12 cellular contexts compared by ENCODE assay signal in the genomic region with DNA sequence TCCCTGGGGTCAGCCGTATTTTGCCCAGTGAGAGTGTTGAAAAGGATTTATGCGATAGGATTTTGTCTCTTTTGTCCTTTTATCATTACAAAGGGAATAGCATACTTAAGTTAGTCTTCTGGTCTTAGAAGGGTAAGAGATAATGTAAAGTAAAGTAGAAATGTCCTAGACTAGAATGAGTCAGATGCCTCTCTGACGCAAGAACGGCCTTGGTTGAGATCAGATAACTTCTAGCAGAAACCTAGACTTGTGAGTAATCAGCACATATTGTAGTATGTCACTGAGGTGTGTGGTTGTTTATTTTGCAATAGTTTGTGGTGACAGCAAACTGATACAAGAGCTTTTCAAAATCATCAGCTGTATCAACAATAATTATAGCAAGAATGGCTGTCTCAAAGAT.
A peak's percentile ranks its signal among the peaks of the same experiment; 100 is the strongest.
DNase-seq lines count a peak whose midpoint lies in the region; ATAC-seq, FAIRE-seq and TF ChIP-seq lines count a peak whose summit lies in the region.
"Had no signal": no experiment of that assay in that cellular context is flagged by ENCODE, and none has a peak within 500 bp of the region (broad histone marks: within the 10 kb centered on the region; RNA-seq: fewer than 3 reads in every experiment).

No MANE protein-coding gene starts in this region.

- no peak overlapping the region for H3K27ac ChIP-seq in mammary epithelial cell (ENCODE audit: insufficient read depth, low read depth, low read length)
- no peak overlapping the region for H3K27ac ChIP-seq in esophagus muscularis mucosa (replicated peaks in 1 of 4)
- H3K27ac ChIP-seq in vagina: no peak overlapping the region
- H3K27ac ChIP-seq: parathyroid adenoma had no signal

- TF ChIP-seq CTCF in mammary epithelial cell (conservative IDR thresholded peaks at IDR 0.05 in 1 of 2, IDR thresholded peaks at IDR 0.05 in 1 of 2; ENCODE audit: extremely low read depth in 1 of 2, insufficient read depth in 1 of 2, low read depth in 1 of 2, low read length in 2 of 2): no peak
- TF ChIP-seq CTCF in esophagus muscularis mucosa (IDR thresholded peaks at IDR 0.05): no peak
- no peak for TF ChIP-seq CTCF in vagina (IDR thresholded peaks at IDR 0.05)

- no peaks in the 10 kb centered on the region for H3K4me1 ChIP-seq in mammary epithelial cell (ENCODE audit: insufficient read depth, low read length)
- H3K4me1 ChIP-seq in esophagus muscularis mucosa: no peaks in the 10 kb centered on the region
- no peaks in the 10 kb centered on the region for H3K4me1 ChIP-seq in vagina
- H3K4me1 ChIP-seq: parathyroid adenoma had no signal

- no TSS peak for BruUV-seq in mammary epithelial cell (replicated peaks; lab: Mats Ljungman, UMichigan)

- FAIRE-seq in GM12892 (lab: Jason Lieb, UNC): no peak

- H3K27me3 ChIP-seq in mammary epithelial cell (ENCODE audit: insufficient read depth, low read length): no peaks in the 10 kb centered on the region
- no peaks in the 10 kb centered on the region for H3K27me3 ChIP-seq in esophagus muscularis mucosa
- no peaks in the 10 kb centered on the region for H3K27me3 ChIP-seq in vagina

- no peaks in the 10 kb centered on the region for H3K4me1 Mint-ChIP-seq in activated T-cell treated with anti-CD3 and anti-CD28 coated beads, Interleukin-2, amount 50 U/mL, for 72 hours (ENCODE audit: low read depth)
- H3K4me1 Mint-ChIP-seq in stimulated activated effector memory CD8-positive, alpha-beta T cell treated with anti-CD3 and anti-CD28 coated beads, Interleukin-12 subunit alpha, Interleukin-12 subunit beta, amount 100 ng/mL, for 72 hours: no peaks in the 10 kb centered on the region
- H3K4me1 Mint-ChIP-seq: immature natural killer cell had no signal

- DNase-seq in activated T-cell treated with anti-CD3 and anti-CD28 coated beads, Interleukin-2, amount 50 U/mL, for 72 hours: peak in 1 of 2 donors; percentile 1
- no peak for DNase-seq in activated T-cell treated with anti-CD3 and anti-CD28 coated beads, Interleukin-2, amount 50 U/mL, for 1 hour
- DNase-seq in OCI-M1 (lab: John Stamatoyannopoulos, UW) (peak; percentile 95), mammary epithelial cell (peak; percentile 63), esophagus muscularis mucosa (ENCODE audit: extremely low spot score) (no peak), GM12892 (ENCODE audit: insufficient read length) (no peak), vagina (ENCODE audit: extremely low spot score in 2 of 2) (no peak)
- no peak for DNase-seq in stimulated activated effector memory CD8-positive, alpha-beta T cell treated with anti-CD3 and anti-CD28 coated beads, Interleukin-12 subunit alpha, Interleukin-12 subunit beta, amount 100 ng/mL, for 72 hours (ENCODE audit: low spot score in 2 of 2)
- DNase-seq: immature natural killer cell had no signal

- peaks cover 2 to 5% of the 10 kb centered on the region in 2 donors for H3K9me3 Mint-ChIP-seq in activated T-cell treated with anti-CD3 and anti-CD28 coated beads, Interleukin-2, amount 50 U/mL, for 72 hours
- H3K9me3 Mint-ChIP-seq in stimulated activated effector memory CD8-positive, alpha-beta T cell treated with anti-CD3 and anti-CD28 coated beads, Interleukin-12 subunit alpha, Interleukin-12 subunit beta, amount 100 ng/mL, for 72 hours: peaks cover 7% of the 10 kb centered on the region
- H3K9me3 Mint-ChIP-seq: activated T-helper 1 cell treated with anti-CD3 and anti-CD28 coated beads, Interleukin-12 subunit alpha, Interleukin-12 subunit beta, Interleukin-2, Interleukin-4 antibody, amounts not matched to agents 30 ng/mL and 10 ng/mL and 1 ng/mL, durations not matched to agents 14 hours and 24 hours and 36 hours had no signal

- H3K9me3 ChIP-seq in mammary epithelial cell (replicated peaks; ENCODE audit: insufficient read depth, low read length) (no peaks in the 10 kb centered on the region), esophagus muscularis mucosa (no peaks in the 10 kb centered on the region), vagina (no peaks in the 10 kb centered on the region)

- no peaks in the 10 kb centered on the region for H4K20me1 ChIP-seq in mammary epithelial cell (ENCODE audit: insufficient read depth, low read length)

- no peaks in the 10 kb centered on the region for H3K79me2 ChIP-seq in mammary epithelial cell (ENCODE audit: insufficient read depth, low read length)
- H3K79me2 ChIP-seq: parathyroid adenoma had no signal

- H2AFZ ChIP-seq in mammary epithelial cell (ENCODE audit: low read depth, low read length): no peak overlapping the region
- H2AFZ ChIP-seq: parathyroid adenoma had no signal

- H3K9ac ChIP-seq in mammary epithelial cell (ENCODE audit: insufficient read depth, low read length): no peak overlapping the region
- H3K9ac ChIP-seq: parathyroid adenoma had no signal

- WGBS in mammary epithelial cell (ENCODE audit: low coverage, missing lambda C conversion rate): 52% methylated on average over 4 of the region's 4 CpGs
- WGBS in esophagus muscularis mucosa: 89% methylated on average over 4 of the region's 4 CpGs

- H3K27ac Mint-ChIP-seq in activated T-cell treated with anti-CD3 and anti-CD28 coated beads, Interleukin-2, amount 50 U/mL, for 72 hours: peak overlapping the region; percentile 42
- H3K27ac Mint-ChIP-seq in stimulated activated effector memory CD8-positive, alpha-beta T cell treated with anti-CD3 and anti-CD28 coated beads, Interleukin-12 subunit alpha, Interleukin-12 subunit beta, amount 100 ng/mL, for 72 hours: no peak overlapping the region
- H3K27ac Mint-ChIP-seq: activated T-helper 1 cell treated with anti-CD3 and anti-CD28 coated beads, Interleukin-12 subunit alpha, Interleukin-12 subunit beta, Interleukin-2, Interleukin-4 antibody, amounts not matched to agents 30 ng/mL and 10 ng/mL and 1 ng/mL, durations not matched to agents 14 hours and 24 hours and 36 hours; immature natural killer cell; T-helper 1 cell treated with Interleukin-12 subunit alpha and Interleukin-12 subunit beta and Interleukin-4 antibody, amounts not matched to agents 30 μg/mL and 1 μg/mL, for 36 hours had no signal

- H3K4me3 ChIP-seq in mammary epithelial cell (replicated peaks in 1 of 3; ENCODE audit: insufficient read depth in 1 of 3, low read depth in 2 of 3, low read length in 3 of 3) (no peak overlapping the region), esophagus muscularis mucosa (no peak overlapping the region), vagina (no peak overlapping the region)

- H3K4me2 ChIP-seq in mammary epithelial cell (ENCODE audit: insufficient read depth, low read depth, low read length): no peak overlapping the region

- peak; percentile 43 to 72 for ATAC-seq in activated T-cell treated with anti-CD3 and anti-CD28 coated beads, Interleukin-2, amount 50 U/mL, for 72 hours (replicated peaks in 1 of 2)
- ATAC-seq in stimulated activated effector memory CD8-positive, alpha-beta T cell treated with anti-CD3 and anti-CD28 coated beads, Interleukin-12 subunit alpha, Interleukin-12 subunit beta, amount 100 ng/mL, for 72 hours: peak; percentile 31

- intact Hi-C loops in mammary epithelial cell (cut with micrococcal nuclease): no loop called here
- intact Hi-C loops in esophagus muscularis mucosa (cut with DNase I): no loop called here
- intact Hi-C loops in vagina (cut with DNase I): no loop called here

- H3K36me3 ChIP-seq in mammary epithelial cell (ENCODE audit: insufficient read depth, low read length) (no peaks in the 10 kb centered on the region), esophagus muscularis mucosa (no peaks in the 10 kb centered on the region), vagina (no peaks in the 10 kb centered on the region)

- in situ Hi-C loops in mammary epithelial cell (cut with MboI; ENCODE audit: low sequenced_read_pairs in 2 of 2): no loop called here

- dilution Hi-C loops in mammary epithelial cell (cut with HindIII; ENCODE audit: low sequenced_read_pairs): no loop called here

- CTCF ChIA-PET in mammary epithelial cell (lab: Charles Lee; ENCODE audit: low non-redundant PET): no interaction called here

- TF ChIP-seq POLR2A in esophagus muscularis mucosa (IDR thresholded peaks at IDR 0.05; ENCODE audit: low read depth): no peak
- no peak for TF ChIP-seq POLR2A in GM12892 (IDR thresholded peaks at IDR 0.05; ENCODE audit: low read depth, low read length)
- no peak for TF ChIP-seq POLR2A in vagina (IDR thresholded peaks at IDR 0.05)

- H3K36me3 Mint-ChIP-seq in activated T-cell treated with anti-CD3 and anti-CD28 coated beads, Interleukin-2, amount 50 U/mL, for 72 hours (ENCODE audit: insufficient read depth in 2 of 2): no peaks in the 10 kb centered on the region
- H3K36me3 Mint-ChIP-seq in stimulated activated effector memory CD8-positive, alpha-beta T cell treated with anti-CD3 and anti-CD28 coated beads, Interleukin-12 subunit alpha, Interleukin-12 subunit beta, amount 100 ng/mL, for 72 hours: no peaks in the 10 kb centered on the region
- H3K36me3 Mint-ChIP-seq: immature natural killer cell had no signal

- no peak overlapping the region for H3K4me3 Mint-ChIP-seq in activated T-cell treated with anti-CD3 and anti-CD28 coated beads, Interleukin-2, amount 50 U/mL, for 72 hours
- H3K4me3 Mint-ChIP-seq in stimulated activated effector memory CD8-positive, alpha-beta T cell treated with anti-CD3 and anti-CD28 coated beads, Interleukin-12 subunit alpha, Interleukin-12 subunit beta, amount 100 ng/mL, for 72 hours: no peak overlapping the region
- H3K4me3 Mint-ChIP-seq: activated T-helper 1 cell treated with anti-CD3 and anti-CD28 coated beads, Interleukin-12 subunit alpha, Interleukin-12 subunit beta, Interleukin-2, Interleukin-4 antibody, amounts not matched to agents 30 ng/mL and 10 ng/mL and 1 ng/mL, durations not matched to agents 14 hours and 24 hours and 36 hours; immature natural killer cell; T-helper 1 cell treated with Interleukin-12 subunit alpha and Interleukin-12 subunit beta and Interleukin-4 antibody, amounts not matched to agents 30 μg/mL and 1 μg/mL, for 36 hours had no signal

- no peak for TF ChIP-seq EP300 in esophagus muscularis mucosa (IDR thresholded peaks at IDR 0.05)

- no peaks in the 10 kb centered on the region for H3K27me3 Mint-ChIP-seq in activated T-cell treated with anti-CD3 and anti-CD28 coated beads, Interleukin-2, amount 50 U/mL, for 72 hours (ENCODE audit: low read depth)

Comparison
In these comparisons a context has a peak if more than half of its experiments do, and no peak if none do; other contexts are left out.
1. DNase-seq: peak in OCI-M1 (single experiment) and mammary epithelial cell (single experiment); none in activated T-cell treated with anti-CD3 and anti-CD28 coated beads, Interleukin-2, amount 50 U/mL, for 1 hour (single experiment), stimulated activated effector memory CD8-positive, alpha-beta T cell treated with anti-CD3 and anti-CD28 coated beads, Interleukin-12 subunit alpha, Interleukin-12 subunit beta, amount 100 ng/mL, for 72 hours (0 of 2), esophagus muscularis mucosa (single experiment), GM12892 (single experiment) and vagina (0 of 2).